In the genomic region with DNA sequence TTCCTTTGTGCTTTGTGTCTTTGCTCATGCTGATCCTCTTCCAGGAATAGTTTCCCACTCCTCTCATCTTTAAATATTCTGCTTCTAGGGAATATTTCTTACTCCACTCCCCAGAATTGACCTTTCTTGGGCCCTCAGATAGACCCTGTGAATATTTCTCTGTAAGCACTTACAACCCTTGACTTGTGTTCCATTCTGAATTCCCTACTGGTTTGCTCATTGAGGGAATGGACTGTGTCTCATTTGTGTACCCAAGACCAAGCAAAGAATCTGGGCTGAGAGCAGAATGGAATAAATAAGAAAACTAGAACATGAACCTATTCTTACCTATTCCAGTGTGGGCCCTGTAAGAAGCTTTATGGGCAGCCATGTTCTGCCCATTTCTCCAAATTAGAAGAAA, we compare ENCODE assay signal across 15 cellular contexts.
DNase-seq lines count a peak whose midpoint lies in the region; ATAC-seq and TF ChIP-seq lines count a peak whose summit lies in the region.
"Had no signal": no experiment of that assay in that cellular context is flagged by ENCODE, and none has a peak within 500 bp of the region (broad histone marks: within the 10 kb centered on the region; RNA-seq: fewer than 3 reads in every experiment).

No MANE protein-coding gene starts in this region.

- peaks cover 3% of the 10 kb centered on the region for H4K20me1 ChIP-seq in smooth muscle cell (ENCODE audit: low read depth)

- H3K4me3 ChIP-seq in Caco-2 (ENCODE audit: low read depth, low read length), result no peak overlapping the region
- H3K4me3 ChIP-seq in adipocyte (ENCODE audit: low read length), result no peak overlapping the region
- H3K4me3 ChIP-seq in smooth muscle cell, result no peak overlapping the region
- H3K4me3 ChIP-seq: right lobe of liver had no signal

- H3K9me3 ChIP-seq in Caco-2 (peaks cover 14% of the 10 kb centered on the region), adipocyte (ENCODE audit: control insufficient read depth, low read length) (peaks cover 19% of the 10 kb centered on the region), smooth muscle cell (replicated peaks; ENCODE audit: low read depth) (peaks cover 16% of the 10 kb centered on the region)
- H3K9me3 ChIP-seq: neutrophil, right lobe of liver had no signal

- TF ChIP-seq CTCF in Caco-2 (IDR thresholded peaks at IDR 0.05; ENCODE audit: insufficient read depth in 1 of 2, low read depth in 1 of 2, low read length in 1 of 2, severe bottlenecking in 1 of 2, unreplicated experiment in 1 of 2) (no peak), smooth muscle cell (IDR thresholded peaks at IDR 0.05; ENCODE audit: borderline replicate concordance, insufficient read depth, poor library complexity, severe bottlenecking) (no peak)

- ATAC-seq in HG02970 (IDR thresholded peaks at IDR 0.05; ENCODE audit: low FRiP score, unreplicated experiment) (no peak), left colon (no peak)
- ATAC-seq: right lobe of liver had no signal

- DNase-seq in Caco-2, result no peak
- no peak for DNase-seq in adipocyte (ENCODE audit: low read depth)
- no peak for DNase-seq in immature natural killer cell
- DNase-seq in smooth muscle cell (lab: John Stamatoyannopoulos, UW; ENCODE audit: unreplicated experiment), result no peak
- DNase-seq in NOMO-1 treated with dmso at 0.1 percent for 144 hours (lab: John Stamatoyannopoulos, UW; ENCODE audit: unreplicated experiment), result no peak
- DNase-seq in NCI-H510A treated with DMSO at 0.1 percent for 48 hours (lab: John Stamatoyannopoulos, UW), result no peak
- DNase-seq in left colon, result no peak
- DNase-seq: anterior cingulate cortex; NCI-H1048; NCI-H82; right lobe of liver; stimulated activated CD4-positive, alpha-beta T cell treated with anti-CD3 and anti-CD28 coated beads, Interleukin-4, amount 100 ng/mL, for 24 hours had no signal

- H3K79me2 ChIP-seq in smooth muscle cell (ENCODE audit: low read depth), result peaks cover 16% of the 10 kb centered on the region

- H3K36me3 Mint-ChIP-seq in Caco-2 (ENCODE audit: insufficient read depth, unreplicated experiment) (peaks cover 6% of the 10 kb centered on the region), immature natural killer cell (peaks cover 7 to 14% (median 13%) of the 10 kb centered on the region in 3 donors)

- peaks cover 20% of the 10 kb centered on the region for H3K4me1 Mint-ChIP-seq in Caco-2 (ENCODE audit: low read depth, unreplicated experiment)
- H3K4me1 Mint-ChIP-seq in immature natural killer cell, result peaks cover 31 to 45% of the 10 kb centered on the region in 2 donors

- no TSS peak for BruUV-seq in Caco-2 (replicated peaks; lab: Mats Ljungman, UMichigan)

- peak overlapping the region; percentile 91 for H3K27ac ChIP-seq in smooth muscle cell (ENCODE audit: low read depth)
- H3K27ac ChIP-seq: neutrophil, right lobe of liver had no signal

- H3K4me3 Mint-ChIP-seq in Caco-2 (ENCODE audit: unreplicated experiment), result no peak overlapping the region
- peak overlapping the region in 4 of 5 donors; percentile 2 to 68 (median 14) for H3K4me3 Mint-ChIP-seq in immature natural killer cell

- H3K4me1 ChIP-seq in Caco-2 (peaks cover 17% of the 10 kb centered on the region), adipocyte (ENCODE audit: control insufficient read depth, insufficient read depth, low read length) (peaks cover 54% of the 10 kb centered on the region), smooth muscle cell (ENCODE audit: low read depth) (peaks cover 11% of the 10 kb centered on the region)
- H3K4me1 ChIP-seq: right lobe of liver had no signal

- H3K4me2 ChIP-seq in smooth muscle cell, result peak overlapping the region; percentile 70

- H3K27ac Mint-ChIP-seq in Caco-2 (ENCODE audit: unreplicated experiment) (peak overlapping the region; percentile 5), immature natural killer cell (peak overlapping the region; percentile 63 to 97 (median 86))
- H3K27ac Mint-ChIP-seq: activated T-helper 2 cell treated with anti-CD3 and anti-CD28 coated beads, Interferon-gamma antibody, Interleukin-2, Interleukin-4, amounts not matched to agents 10 μg/mL and 5 μg/mL and 100 μg/mL, durations not matched to agents 14 hours and 24 hours and 36 hours had no signal

- CTCF ChIA-PET in Caco-2 (lab: Charles Lee), result no interaction called here

- no peaks in the 10 kb centered on the region for H3K27me3 ChIP-seq in Caco-2 (replicated peaks; ENCODE audit: control insufficient read depth, insufficient read depth, low read length)
- H3K27me3 ChIP-seq in adipocyte (replicated peaks; ENCODE audit: control insufficient read depth, insufficient read depth, low read length), result no peaks in the 10 kb centered on the region
- H3K27me3 ChIP-seq in smooth muscle cell (ENCODE audit: low read depth), result no peaks in the 10 kb centered on the region
- H3K27me3 ChIP-seq: neutrophil, right lobe of liver had no signal

- H3K9me3 Mint-ChIP-seq in Caco-2 (ENCODE audit: unreplicated experiment), result peaks cover 32% of the 10 kb centered on the region
- H3K9me3 Mint-ChIP-seq in immature natural killer cell, result peaks cover 0 to 14% (median 0%) of the 10 kb centered on the region in 6 donors

- H2AFZ ChIP-seq in smooth muscle cell (ENCODE audit: low read depth), result no peak overlapping the region

- intact Hi-C loops in Caco-2 (cut with micrococcal nuclease; ENCODE audit: unreplicated experiment), result no loop called here
- intact Hi-C loops in left colon (cut with DNase I, micrococcal nuclease), result no loop called here

- POLR2A ChIA-PET in Caco-2 (lab: Charles Lee), result no interaction called here

- no peaks in the 10 kb centered on the region for H3K27me3 Mint-ChIP-seq in Caco-2 (ENCODE audit: insufficient read depth, unreplicated experiment)
- peaks cover 0 to 7% (median 0%) of the 10 kb centered on the region in 3 donors for H3K27me3 Mint-ChIP-seq in immature natural killer cell (ENCODE audit: low read depth in 3 of 3)

- peaks cover 28% of the 10 kb centered on the region for H3F3A ChIP-seq in smooth muscle cell (ENCODE audit: low read depth)

- H3K9ac ChIP-seq in adipocyte (ENCODE audit: low read length) (peak overlapping the region; percentile 71), smooth muscle cell (ENCODE audit: low read depth) (no peak overlapping the region)

- no peaks in the 10 kb centered on the region for H3K36me3 ChIP-seq in Caco-2 (ENCODE audit: control insufficient read depth, insufficient read depth, low read length)
- H3K36me3 ChIP-seq in adipocyte (ENCODE audit: control insufficient read depth, insufficient read depth, low read length, severe bottlenecking), result peaks cover 30% of the 10 kb centered on the region
- H3K36me3 ChIP-seq in smooth muscle cell (ENCODE audit: low read depth), result peaks cover 20% of the 10 kb centered on the region
- H3K36me3 ChIP-seq: neutrophil, right lobe of liver had no signal
